ENCODE assay signal across 3 cellular contexts in the genomic region with DNA sequence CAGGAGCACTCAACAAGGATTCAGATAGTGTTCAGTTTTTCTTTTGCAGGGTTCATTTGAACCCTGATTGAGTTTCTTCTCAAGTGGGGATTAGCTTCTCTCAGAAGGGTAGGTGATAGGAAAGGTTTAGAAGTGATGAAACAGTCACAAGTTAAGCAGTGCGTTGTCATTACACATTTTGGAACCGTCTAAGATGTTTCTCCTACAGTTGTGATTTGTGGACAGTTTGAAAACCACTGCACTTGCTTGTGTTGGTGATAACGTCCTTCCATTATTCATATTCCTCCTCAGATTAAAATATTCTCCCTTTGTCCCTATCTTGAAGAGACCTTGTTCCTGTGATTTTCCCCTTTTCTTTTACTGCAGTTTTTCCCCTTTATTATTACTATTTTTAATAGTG.
TF ChIP-seq lines count a peak whose summit lies in the region.

No MANE protein-coding gene starts in this region.

TF ChIP-seq in SK-N-SH, 30 proteins besides CTCF, POLR2A, EP300 and RAD21:
- TF ChIP-seq, protein P1, sequence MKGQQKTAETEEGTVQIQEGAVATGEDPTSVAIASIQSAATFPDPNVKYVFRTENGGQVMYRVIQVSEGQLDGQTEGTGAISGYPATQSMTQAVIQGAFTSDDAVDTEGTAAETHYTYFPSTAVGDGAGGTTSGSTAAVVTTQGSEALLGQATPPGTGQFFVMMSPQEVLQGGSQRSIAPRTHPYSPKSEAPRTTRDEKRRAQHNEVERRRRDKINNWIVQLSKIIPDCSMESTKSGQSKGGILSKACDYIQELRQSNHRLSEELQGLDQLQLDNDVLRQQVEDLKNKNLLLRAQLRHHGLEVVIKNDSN (IDR thresholded peaks at IDR 0.05; ENCODE audit: borderline replicate concordance, low read depth) = no peak
- no peak for TF ChIP-seq ELF1 (IDR thresholded peaks at IDR 0.05)

TF ChIP-seq in SK-N-SH treated with all-trans-retinoic acid at 6 μM for 48 hours, 23 proteins besides CTCF, POLR2A, EP300 and RAD21:
- TF ChIP-seq BACH2 (CRISPR knock-in tag; IDR thresholded peaks at IDR 0.05; ENCODE audit: borderline replicate concordance) = no peak
- TF ChIP-seq ISL1 (CRISPR knock-in tag; IDR thresholded peaks at IDR 0.05) = no peak

TF ChIP-seq in IMR-90, 13 proteins besides CTCF, POLR2A, EP300 and RAD21:
- TF ChIP-seq, protein P2, sequence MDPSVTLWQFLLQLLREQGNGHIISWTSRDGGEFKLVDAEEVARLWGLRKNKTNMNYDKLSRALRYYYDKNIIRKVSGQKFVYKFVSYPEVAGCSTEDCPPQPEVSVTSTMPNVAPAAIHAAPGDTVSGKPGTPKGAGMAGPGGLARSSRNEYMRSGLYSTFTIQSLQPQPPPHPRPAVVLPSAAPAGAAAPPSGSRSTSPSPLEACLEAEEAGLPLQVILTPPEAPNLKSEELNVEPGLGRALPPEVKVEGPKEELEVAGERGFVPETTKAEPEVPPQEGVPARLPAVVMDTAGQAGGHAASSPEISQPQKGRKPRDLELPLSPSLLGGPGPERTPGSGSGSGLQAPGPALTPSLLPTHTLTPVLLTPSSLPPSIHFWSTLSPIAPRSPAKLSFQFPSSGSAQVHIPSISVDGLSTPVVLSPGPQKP (IDR thresholded peaks at IDR 0.05; ENCODE audit: borderline replicate concordance, low read depth, low read length) = no peak
- TF ChIP-seq FOS (IDR thresholded peaks at IDR 0.05; ENCODE audit: low read depth, low read length) = no peak
- TF ChIP-seq RCOR1 (IDR thresholded peaks at IDR 0.05; ENCODE audit: insufficient replicate concordance, low read length) = no peak
- no peak for TF ChIP-seq CHD1 (IDR thresholded peaks at IDR 0.05; ENCODE audit: low read depth, low read length)
- no peak for TF ChIP-seq SMC3 (IDR thresholded peaks at IDR 0.05; ENCODE audit: low read depth, low read length)
- TF ChIP-seq, protein P3, sequence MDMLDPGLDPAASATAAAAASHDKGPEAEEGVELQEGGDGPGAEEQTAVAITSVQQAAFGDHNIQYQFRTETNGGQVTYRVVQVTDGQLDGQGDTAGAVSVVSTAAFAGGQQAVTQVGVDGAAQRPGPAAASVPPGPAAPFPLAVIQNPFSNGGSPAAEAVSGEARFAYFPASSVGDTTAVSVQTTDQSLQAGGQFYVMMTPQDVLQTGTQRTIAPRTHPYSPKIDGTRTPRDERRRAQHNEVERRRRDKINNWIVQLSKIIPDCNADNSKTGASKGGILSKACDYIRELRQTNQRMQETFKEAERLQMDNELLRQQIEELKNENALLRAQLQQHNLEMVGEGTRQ (IDR thresholded peaks at IDR 0.05; ENCODE audit: low read depth, low read length) = no peak
- no peak for TF ChIP-seq MAZ (IDR thresholded peaks at IDR 0.05; ENCODE audit: borderline replicate concordance, low read depth, low read length)
- no peak for TF ChIP-seq MXI1 (IDR thresholded peaks at IDR 0.05; ENCODE audit: borderline replicate concordance, low read depth, low read length)
- no peak for TF ChIP-seq BHLHE40 (IDR thresholded peaks at IDR 0.05; ENCODE audit: low read depth, low read length)
